ENCODE assay signal across 9 cellular contexts in the genomic region with DNA sequence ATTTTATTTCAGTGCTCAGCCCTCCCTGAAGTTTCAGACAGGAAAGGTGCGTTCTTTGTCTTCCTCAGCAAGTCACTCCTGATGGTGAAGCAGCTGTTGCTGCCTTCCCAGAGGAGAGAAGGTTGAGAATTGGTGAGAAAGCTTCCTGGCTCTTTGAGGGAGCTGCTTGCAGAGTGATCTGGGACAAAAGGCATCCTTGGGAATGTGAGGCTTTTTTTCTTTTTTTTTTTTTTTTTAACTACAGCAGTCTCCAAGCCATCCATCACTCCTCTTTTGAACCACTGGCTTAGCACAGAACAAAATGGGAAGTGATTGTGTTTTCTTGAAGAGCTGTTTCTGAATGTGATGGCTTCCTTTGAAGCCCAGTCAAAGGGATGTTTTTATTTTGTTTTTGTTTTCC.
A peak's percentile ranks its signal among the peaks of the same experiment; 100 is the strongest.
DNase-seq lines count a peak whose midpoint lies in the region; ATAC-seq and TF ChIP-seq lines count a peak whose summit lies in the region.
"Had no signal": no experiment of that assay in that cellular context is flagged by ENCODE, and none has a peak within 500 bp of the region (broad histone marks: within the 10 kb centered on the region; RNA-seq: fewer than 3 reads in every experiment).

No MANE protein-coding gene starts in this region.

- TF ChIP-seq CTCF in breast epithelium (IDR thresholded peaks at IDR 0.05) (no peak), uterus (IDR thresholded peaks at IDR 0.05) (no peak)

- H3K9me3 ChIP-seq in breast epithelium = no peaks in the 10 kb centered on the region
- no peaks in the 10 kb centered on the region for H3K9me3 ChIP-seq in uterus

- no peaks in the 10 kb centered on the region for H3K36me3 ChIP-seq in breast epithelium
- no peaks in the 10 kb centered on the region for H3K36me3 ChIP-seq in uterus

- ATAC-seq in HG02973 (IDR thresholded peaks at IDR 0.05; ENCODE audit: unreplicated experiment) = no peak

- no peaks in the 10 kb centered on the region for H3K27me3 ChIP-seq in breast epithelium
- H3K27me3 ChIP-seq in uterus = no peaks in the 10 kb centered on the region

- TF ChIP-seq POLR2A in breast epithelium (IDR thresholded peaks at IDR 0.05) (no peak), uterus (IDR thresholded peaks at IDR 0.05) (no peak)

- peak overlapping the region in 1 of 3 donors; percentile 21 for H3K4me3 ChIP-seq in breast epithelium
- H3K4me3 ChIP-seq in uterus = no peak overlapping the region

- H3K27ac ChIP-seq in breast epithelium (peak overlapping the region; percentile 54 to 73), uterus (peak overlapping the region; percentile 51 to 65)
- H3K27ac ChIP-seq: 22Rv1 had no signal

- intact Hi-C loops in breast epithelium (cut with DNase I; ENCODE audit: low total_unique reads) = no loop called here
- intact Hi-C loops in uterus (cut with DNase I; ENCODE audit: low total_unique reads) = no loop called here
- intact Hi-C loops in cardiac septum (cut with DNase I) = no loop called here

- DNase-seq in DMS 273 (lab: John Stamatoyannopoulos, UW; ENCODE audit: unreplicated experiment) = peak; percentile 4
- no peak for DNase-seq in DMS 273 treated with DMSO at 0.1 percent for 48 hours (lab: John Stamatoyannopoulos, UW)
- no peak for DNase-seq in breast epithelium (ENCODE audit: low spot score in 2 of 2)
- DNase-seq in kidney tubule cell (ENCODE audit: low spot score) = peak; percentile 85
- DNase-seq in uterus = peak in 1 of 2 donors; percentile 17
- DNase-seq in cardiac septum (ENCODE audit: low spot score) = no peak
- no peak for DNase-seq in epidermal melanocyte (ENCODE audit: insufficient read length, low spot score)

- H3K4me1 ChIP-seq in breast epithelium (peaks cover 0 to 16% of the 10 kb centered on the region in 2 donors), uterus (no peaks in the 10 kb centered on the region)

Comparison
In these comparisons a context has a peak if more than half of its experiments do, and no peak if none do; other contexts are left out.
1. DNase-seq: peak in DMS 273 (single experiment) and kidney tubule cell (single experiment); none in DMS 273 treated with DMSO at 0.1 percent for 48 hours (single experiment), breast epithelium (0 of 2), cardiac septum (single experiment) and epidermal melanocyte (single experiment).